In the genomic region with DNA sequence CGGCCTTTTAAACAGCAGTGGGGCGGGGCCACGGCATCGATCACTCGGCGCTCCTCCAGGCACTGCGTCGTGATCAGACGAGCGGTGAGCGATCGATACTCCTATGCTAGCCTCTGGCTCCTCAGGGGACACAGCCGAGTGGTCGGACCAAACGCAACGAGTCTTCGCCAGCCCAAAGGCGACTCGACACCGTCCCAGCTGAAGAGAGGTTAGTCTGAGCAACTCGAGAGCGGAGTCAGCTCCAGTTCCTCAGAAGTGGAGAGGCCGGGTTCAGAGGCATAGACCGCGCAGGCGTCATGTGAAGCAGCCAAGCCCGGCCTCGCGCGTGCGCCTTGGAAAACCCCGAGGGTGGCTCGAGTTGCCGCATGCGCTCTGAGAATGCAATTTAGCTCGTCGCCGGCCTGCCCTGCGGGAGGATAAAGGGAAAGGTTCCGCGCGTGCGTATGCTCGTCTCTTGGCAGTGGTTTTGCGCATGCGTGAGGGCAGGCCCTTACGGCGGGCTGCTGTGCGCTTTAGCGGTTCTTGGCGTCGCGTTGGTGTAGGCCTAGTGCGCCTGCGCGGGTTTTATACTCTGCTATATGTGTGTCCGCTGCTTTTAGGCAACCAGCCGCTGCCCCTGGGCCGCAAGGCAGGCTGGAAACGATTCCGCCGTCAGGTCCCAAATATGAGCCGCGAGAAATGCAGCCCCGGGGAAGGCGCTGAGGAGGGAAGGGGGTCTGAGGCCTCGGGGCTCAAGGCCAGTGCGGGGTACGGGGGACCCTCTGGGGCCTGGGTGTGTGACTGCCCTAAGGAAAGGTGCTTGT, we compare ENCODE assay signal across 8 cellular contexts. TPM values are rescaled to one million over a fixed set of nuclear protein-coding genes. Genes with fewer than 3 reads are reported as not detected.
DNase-seq lines count a peak whose midpoint lies in the region; ATAC-seq, FAIRE-seq and TF ChIP-seq lines count a peak whose summit lies in the region.

A gene (plus strand): TSS at position 98 of the 803 bp plus-strand sequence. CDS start 6,598 bp downstream, outside the sequence.

- TF ChIP-seq CTCF in GM13977 (IDR thresholded peaks at IDR 0.05; ENCODE audit: extremely low read depth, insufficient read depth, missing control alignments) (no peak), prostate gland (IDR thresholded peaks at IDR 0.05) (peak in 2 of 4 experiments; percentile 14 to 26)

- H3K4me1 Mint-ChIP-seq in T-helper 1 cell treated with Interleukin-12 subunit alpha and Interleukin-12 subunit beta and Interleukin-4 antibody, amounts not matched to agents 30 μg/mL and 1 μg/mL, for 36 hours (ENCODE audit: low read depth) = peaks cover 52% of the 10 kb centered on the region

- H3K36me3 Mint-ChIP-seq in T-helper 1 cell treated with Interleukin-12 subunit alpha and Interleukin-12 subunit beta and Interleukin-4 antibody, amounts not matched to agents 30 μg/mL and 1 μg/mL, for 36 hours (ENCODE audit: low read depth) = peaks cover 10% of the 10 kb centered on the region

- peak within 1 kb of the TSS; percentile 99 for H3K27ac Mint-ChIP-seq in T-helper 1 cell treated with Interleukin-12 subunit alpha and Interleukin-12 subunit beta and Interleukin-4 antibody, amounts not matched to agents 30 μg/mL and 1 μg/mL, for 36 hours

- no peaks in the 10 kb centered on the region for H3K9me3 ChIP-seq in prostate gland

- peak within 1 kb of the TSS; percentile 48 to 54 for H3K4me3 ChIP-seq in prostate gland

- peak within 1 kb of the TSS; percentile 94 for H3K27ac ChIP-seq in prostate gland

- H3K36me3 ChIP-seq in prostate gland = no peaks in the 10 kb centered on the region

- H3K9me3 Mint-ChIP-seq in T-helper 1 cell treated with Interleukin-12 subunit alpha and Interleukin-12 subunit beta and Interleukin-4 antibody, amounts not matched to agents 30 μg/mL and 1 μg/mL, for 36 hours = peaks cover 8% of the 10 kb centered on the region

- no peaks in the 10 kb centered on the region for H3K27me3 ChIP-seq in prostate gland (replicated peaks; ENCODE audit: insufficient read depth)

- H3K27me3 Mint-ChIP-seq in T-helper 1 cell treated with Interleukin-12 subunit alpha and Interleukin-12 subunit beta and Interleukin-4 antibody, amounts not matched to agents 30 μg/mL and 1 μg/mL, for 36 hours (ENCODE audit: low read depth) = no peaks in the 10 kb centered on the region

- under 1% methylated on average over 68 of the region's 69 CpGs for WGBS in prostate gland

- peak; percentile 69 for ATAC-seq in HG02884 (IDR thresholded peaks at IDR 0.05; ENCODE audit: unreplicated experiment)
- ATAC-seq in left ventricle myocardium superior = peak; percentile 96

- intact Hi-C loops in left ventricle myocardium superior (cut with micrococcal nuclease) (no loop called here), prostate gland (cut with DNase I) (no loop called here)

- peaks cover 7% of the 10 kb centered on the region for H3K4me1 ChIP-seq in prostate gland (replicated peaks)

- H3K4me3 Mint-ChIP-seq in T-helper 1 cell treated with Interleukin-12 subunit alpha and Interleukin-12 subunit beta and Interleukin-4 antibody, amounts not matched to agents 30 μg/mL and 1 μg/mL, for 36 hours = peak within 1 kb of the TSS; percentile 98

- DNase-seq in GM13977 (ENCODE audit: low spot score) = peak; percentile 97
- DNase-seq in NCI-H1694 (lab: John Stamatoyannopoulos, UW) = peak; percentile 96
- peak; percentile 87 to 100 (median 98) for DNase-seq in amygdala (lab: John Stamatoyannopoulos, UW)
- DNase-seq in left ventricle myocardium superior = peak; percentile 99
- peak; percentile 98 for DNase-seq in prostate gland (ENCODE audit: low spot score)
- DNase-seq in urothelium cell line (ENCODE audit: low spot score) = peak; percentile 97

- no peak for FAIRE-seq in urothelium cell line (lab: Jason Lieb, UNC)

- TF ChIP-seq POLR2A in prostate gland (IDR thresholded peaks at IDR 0.05) = peak; percentile 58

- in situ Hi-C loops in GM13977 (cut with MboI; ENCODE audit: low pct_unique_long_range_greater_than_20kb, low sequenced_read_pairs, unreplicated experiment) = no loop called here

RNA-seq across cellular contexts. Expression of the gene that starts here (rescaled TPM):
- total RNA-seq in left ventricle myocardium superior = 3.7 TPM
- total RNA-seq in prostate gland = 10 to 100 TPM in 1 of 2 donors, 1 to 10 TPM in 1; 5.6 to 15.3 TPM

Comparison
In these comparisons a context has a peak if more than half of its experiments do, and no peak if none do; other contexts are left out.
1. Peak in every context shown above with its lines: DNase-seq, ATAC-seq, H3K4me3 ChIP-seq and H3K27ac ChIP-seq.